Comparison of ENCODE assay signal across 8 cellular contexts in genomic region chr2:177164584-177165052, GRCh38. TPM values are rescaled to one million over a fixed set of nuclear protein-coding genes. Genes with fewer than 3 reads are reported as not detected.
DNase-seq lines count a peak whose midpoint lies in the region; ATAC-seq and TF ChIP-seq lines count a peak whose summit lies in the region.

No MANE protein-coding gene starts in this region.

- peak overlapping the region; percentile 77 to 78 for H3K9ac ChIP-seq in duodenal mucosa (ENCODE audit: low read depth in 1 of 2, low read length in 2 of 2)

- peak overlapping the region; percentile 75 for H3K27ac ChIP-seq in duodenal mucosa (ENCODE audit: low read depth, low read length)
- H3K27ac ChIP-seq in lung (ENCODE audit: low read depth in 1 of 2, low read length in 1 of 2) = no peak overlapping the region

- peak overlapping the region; percentile 57 for H3K4me3 ChIP-seq in AG10803 (ENCODE audit: low read length)
- peak overlapping the region; percentile 57 to 68 for H3K4me3 ChIP-seq in duodenal mucosa (ENCODE audit: low read depth in 1 of 2, low read length in 2 of 2)
- no peak overlapping the region for H3K4me3 ChIP-seq in lung

- peak; percentile 100 for TF ChIP-seq CTCF in AG10803 (conservative IDR thresholded peaks at IDR 0.05; ENCODE audit: low read length)
- TF ChIP-seq CTCF in lung (IDR thresholded peaks at IDR 0.05; ENCODE audit: control extremely low read depth, extremely low read depth) = peak; percentile 99

- peak; percentile 74 for DNase-seq in AG10803 (ENCODE audit: low read depth)
- peak; percentile 93 for DNase-seq in NCI-H526 treated with DMSO at 0.1 percent for 48 hours (lab: John Stamatoyannopoulos, UW)
- DNase-seq in activated CD4-positive, alpha-beta T cell treated with anti-CD3 and anti-CD28 coated beads, Interleukin-2, amount 50 U/mL, for 24 hours (ENCODE audit: low read depth in 1 of 2, low spot score in 1 of 2) = peak; percentile 56 to 73
- peak; percentile 85 for DNase-seq in lung (ENCODE audit: low spot score)
- DNase-seq in stimulated activated CD4-positive, alpha-beta T cell treated with anti-CD3 and anti-CD28 coated beads, TNF-alpha, amount 100 ng/mL, for 1 hour (ENCODE audit: low read depth in 3 of 3, low spot score in 1 of 3) = peak; percentile 29 to 70 (median 67)

- H3K36me3 ChIP-seq in duodenal mucosa (ENCODE audit: control insufficient read depth in 1 of 2, insufficient read depth in 2 of 2, low read length in 2 of 2) (no peaks in the 10 kb centered on the region), lung (ENCODE audit: control insufficient read depth in 2 of 2, insufficient read depth in 2 of 2, low read length in 2 of 2) (no peaks in the 10 kb centered on the region)

- H3K27me3 ChIP-seq in duodenal mucosa (ENCODE audit: control insufficient read depth in 1 of 2, insufficient read depth in 2 of 2, low read length in 2 of 2) (no peaks in the 10 kb centered on the region), lung (ENCODE audit: control insufficient read depth, insufficient read depth) (no peaks in the 10 kb centered on the region)

- ATAC-seq in GM19035 (IDR thresholded peaks at IDR 0.05; ENCODE audit: unreplicated experiment) (peak; percentile 61), HG03432 (IDR thresholded peaks at IDR 0.05; ENCODE audit: unreplicated experiment) (peak; percentile 70), lung (ENCODE audit: insufficient read depth, low FRiP score) (peak; percentile 86)

- no peaks in the 10 kb centered on the region for H3K9me3 ChIP-seq in duodenal mucosa (ENCODE audit: control insufficient read depth in 1 of 2, low read length in 2 of 2)
- H3K9me3 ChIP-seq in lung (ENCODE audit: control insufficient read depth in 2 of 2, insufficient read depth in 1 of 2, low read length in 1 of 2) = no peaks in the 10 kb centered on the region

- WGBS in lung, 2 donors = 1% methylated on average over 13 of the region's 13 CpGs

- peaks cover 13 to 21% of the 10 kb centered on the region in 2 donors for H3K4me1 ChIP-seq in duodenal mucosa (ENCODE audit: control insufficient read depth in 1 of 2, insufficient read depth in 2 of 2, low read length in 2 of 2)
- H3K4me1 ChIP-seq in lung (ENCODE audit: control insufficient read depth in 2 of 2, insufficient read depth in 2 of 2, low read length in 2 of 2) = peaks cover 2% of the 10 kb centered on the region in 2 donors

RNA-seq across cellular contexts. Expression of gene HNRNPA3, which starts 48.0 kb away (rescaled TPM):
- 100 to 1,000 TPM; 155 to 164 TPM for total RNA-seq in lung
- polyA plus RNA-seq in lung = 100 to 1,000 TPM; 169 to 182 TPM
